15 cellular contexts compared by ENCODE assay signal in the genomic region with DNA sequence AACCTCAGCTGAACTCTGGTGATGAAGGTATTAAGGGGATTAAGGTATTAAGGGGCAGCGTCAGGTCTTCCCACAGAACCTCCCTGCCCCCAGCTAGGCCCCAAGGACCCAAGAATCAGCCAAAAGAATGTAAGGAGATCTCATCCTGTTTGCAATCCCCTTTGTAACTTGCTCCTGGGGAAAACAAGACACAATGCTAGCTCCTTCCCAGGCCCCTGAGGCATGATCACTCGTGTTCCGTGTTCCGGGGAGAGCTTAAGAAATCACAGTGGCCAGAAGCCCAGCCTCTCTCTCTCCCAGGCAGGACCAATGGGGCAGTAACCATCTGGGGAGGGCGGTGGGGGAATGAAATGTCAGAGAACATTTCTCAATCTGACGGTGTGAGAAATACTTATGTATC. TPM values are rescaled to one million over a fixed set of nuclear protein-coding genes. Genes with fewer than 3 reads are reported as not detected.
A peak's percentile ranks its signal among the peaks of the same experiment; 100 is the strongest.
DNase-seq lines count a peak whose midpoint lies in the region; ATAC-seq and TF ChIP-seq lines count a peak whose summit lies in the region.
"Had no signal": no experiment of that assay in that cellular context is flagged by ENCODE, and none has a peak within 500 bp of the region (broad histone marks: within the 10 kb centered on the region; RNA-seq: fewer than 3 reads in every experiment).

No MANE protein-coding gene starts in this region.

- TF ChIP-seq EP300 in transverse colon (IDR thresholded peaks at IDR 0.05; ENCODE audit: low read depth) = no peak

- TF ChIP-seq POLR2A in transverse colon (IDR thresholded peaks at IDR 0.05) = no peak

- H2AFZ ChIP-seq in trophoblast cell (ENCODE audit: insufficient read depth, low read length, poor library complexity) = no peak overlapping the region

- H2AK5ac ChIP-seq in trophoblast cell (ENCODE audit: low read length) = no peak overlapping the region

- no peak overlapping the region for H2BK5ac ChIP-seq in trophoblast cell (ENCODE audit: low read depth, low read length, poor library complexity)

- in situ Hi-C loops in transverse colon (cut with MboI; ENCODE audit: low pct_ligation_motif_present in 1 of 4, low pct_unique_long_range_greater_than_20kb in 1 of 4, low sequenced_read_pairs in 3 of 4) = loop anchor here in 3 of 4 donors (10.0 to 25.0 kb wide), 3 partner anchors 105 to 142 kb away; no protein-coding TSS in a partner anchor

- WGBS in transverse colon (ENCODE audit: low coverage in 1 of 2), 2 donors = 71 to 87% methylated on average over 1 to 6 of the region's 6 CpGs
- no CpG with 5 or more reads among the region's 6 CpGs for WGBS in trophoblast cell (ENCODE audit: extremely low coverage, insufficient coverage, insufficient read length)

- H4K12ac ChIP-seq in trophoblast cell (ENCODE audit: low read depth, low read length) = no peak overlapping the region

- H2BK12ac ChIP-seq in trophoblast cell (ENCODE audit: low read length) = no peak overlapping the region

- H3K4me1 ChIP-seq in transverse colon = no peaks in the 10 kb centered on the region
- H3K4me1 ChIP-seq in trophoblast cell (ENCODE audit: control insufficient read depth in 1 of 2, insufficient read depth in 2 of 2, low read length in 2 of 2) = peaks cover 0 to 4% of the 10 kb centered on the region in 2 experiments
- H3K4me1 ChIP-seq: heart right ventricle, left ventricle myocardium inferior, SJSA1 had no signal

- H3K23ac ChIP-seq in trophoblast cell (ENCODE audit: low read length) = no peak overlapping the region

- no peaks in the 10 kb centered on the region for H3K9me3 ChIP-seq in transverse colon
- H3K9me3 ChIP-seq in trophoblast cell (ENCODE audit: insufficient read depth, low read depth, low read length) = peaks cover 2% of the 10 kb centered on the region
- H3K9me3 ChIP-seq: heart right ventricle, left ventricle myocardium inferior, neutrophil, SJSA1 had no signal

- intact Hi-C loops in head of caudate nucleus (cut with DNase I) (no loop called here), transverse colon (cut with DNase I; ENCODE audit: low total_unique reads) (loop anchor here (5.0 kb wide), 1 partner anchor 40 kb away; no protein-coding TSS in a partner anchor)

- H3K4me2 ChIP-seq in trophoblast cell (ENCODE audit: low read length) = no peak overlapping the region

- no peak overlapping the region for H4K8ac ChIP-seq in trophoblast cell (ENCODE audit: low read depth, low read length)

- no peak overlapping the region for H3K18ac ChIP-seq in trophoblast cell (ENCODE audit: low read length)

- H3K27me3 ChIP-seq in transverse colon (no peaks in the 10 kb centered on the region), trophoblast cell (ENCODE audit: insufficient read depth, low read length) (no peaks in the 10 kb centered on the region)
- H3K27me3 ChIP-seq: heart right ventricle, SJSA1 had no signal

- no peak overlapping the region for H3K9ac ChIP-seq in trophoblast cell (ENCODE audit: low read length)

- H3K27ac ChIP-seq in transverse colon = no peak overlapping the region
- H3K27ac ChIP-seq in trophoblast cell (ENCODE audit: low read depth, low read length) = no peak overlapping the region
- H3K27ac ChIP-seq: heart right ventricle, left ventricle myocardium inferior, neutrophil, SJSA1 had no signal

- no peak overlapping the region for H3K14ac ChIP-seq in trophoblast cell (ENCODE audit: low read length)

- H3K79me1 ChIP-seq in trophoblast cell (ENCODE audit: low read length) = peaks cover 2% of the 10 kb centered on the region

- H3K79me2 ChIP-seq in trophoblast cell (ENCODE audit: control insufficient read depth, insufficient read depth, low read length, poor library complexity) = no peaks in the 10 kb centered on the region

- DNase-seq in GM04504 (ENCODE audit: low read depth) = peak; percentile 11
- DNase-seq in amniotic epithelial cell (ENCODE audit: low read depth) = peak; percentile 93
- peak in 22 of 42 donors; percentile 22 to 76 (median 48) for DNase-seq in head of caudate nucleus
- DNase-seq in skeletal muscle cell (ENCODE audit: low read depth) = peak; percentile 9
- no peak for DNase-seq in transverse colon
- DNase-seq in trophoblast cell = no peak
- DNase-seq in COR-L47 (lab: John Stamatoyannopoulos, UW) = no peak
- DNase-seq: CD4-positive, alpha-beta memory T cell; heart right ventricle; left ventricle myocardium inferior had no signal

- H2BK120ac ChIP-seq in trophoblast cell (ENCODE audit: insufficient read depth, low read length, poor library complexity) = no peak overlapping the region

- H4K91ac ChIP-seq in trophoblast cell (ENCODE audit: low read depth, low read length) = no peak overlapping the region

- H3K36me3 ChIP-seq in transverse colon = no peaks in the 10 kb centered on the region
- no peaks in the 10 kb centered on the region for H3K36me3 ChIP-seq in trophoblast cell (ENCODE audit: control insufficient read depth in 1 of 2, insufficient read depth in 2 of 2, low read length in 2 of 2)
- H3K36me3 ChIP-seq: heart right ventricle, neutrophil, SJSA1 had no signal

- H3K4me3 ChIP-seq in skeletal muscle cell (ENCODE audit: low read depth, low read length) (no peak overlapping the region), transverse colon (no peak overlapping the region), trophoblast cell (ENCODE audit: low read depth, low read length) (no peak overlapping the region)
- H3K4me3 ChIP-seq: heart right ventricle, K562, left ventricle myocardium inferior, SJSA1 had no signal

- ATAC-seq in HG02885 (IDR thresholded peaks at IDR 0.05; ENCODE audit: poor library complexity, unreplicated experiment) = no peak
- ATAC-seq: activated naive CD4-positive, alpha-beta T cell treated with anti-CD3 and anti-CD28 coated beads, Interleukin-2, amount 50 U/mL, for 72 hours; heart right ventricle; K562 had no signal

- no peak for TF ChIP-seq CTCF in transverse colon (IDR thresholded peaks at IDR 0.05)

- no peak overlapping the region for H3K4ac ChIP-seq in trophoblast cell (ENCODE audit: low read depth, low read length)

RNA-seq across cellular contexts. Expression of gene PIGH, which starts 33.2 kb away (rescaled TPM):
- total RNA-seq in transverse colon = 10 to 100 TPM; 18.9 to 41.9 (median 27.7) TPM
- 12.0 and 12.8 TPM in 2 replicates for polyA plus RNA-seq in trophoblast cell (2013)

RNA-seq across cellular contexts. Expression of gene PLEKHH1, which starts 33.8 kb away (rescaled TPM):
- total RNA-seq in transverse colon = 100 to 1,000 TPM in 1 of 4 donors, 10 to 100 TPM in 3; 71.1 to 123 (median 79.7) TPM
- 5.5 and 5.9 TPM in 2 replicates for polyA plus RNA-seq in trophoblast cell (2013)

RNA-seq across cellular contexts. Expression of gene ARG2, which starts 52.8 kb away (rescaled TPM):
- 10 to 100 TPM in 1 of 4 donors, 1 to 10 TPM in 2, not detected in 1; 7.5 to 18.8 (median 9.2) TPM for total RNA-seq in transverse colon
- polyA plus RNA-seq in trophoblast cell (2013) = 23.7 and 24.7 TPM in 2 replicates

Comparison
In these comparisons a context has a peak if more than half of its experiments do, and no peak if none do; other contexts are left out.
1. DNase-seq: peak in GM04504 (single experiment), amniotic epithelial cell (single experiment), head of caudate nucleus (22 of 42) and skeletal muscle cell (single experiment); none in transverse colon (single experiment), trophoblast cell (0 of 2) and COR-L47 (single experiment).